ENCODE assay signal across 10 cellular contexts in genomic region chr2:113910110-113910717, GRCh38. TPM values are rescaled to one million over a fixed set of nuclear protein-coding genes. Genes with fewer than 3 reads are reported as not detected.
DNase-seq lines count a peak whose midpoint lies in the region; ATAC-seq, FAIRE-seq and TF ChIP-seq lines count a peak whose summit lies in the region.
"Had no signal": no experiment of that assay in that cellular context is flagged by ENCODE, and none has a peak within 500 bp of the region (broad histone marks: within the 10 kb centered on the region; RNA-seq: fewer than 3 reads in every experiment).

No MANE protein-coding gene starts in this region.

- H3K9ac ChIP-seq in astrocyte (ENCODE audit: low read length) = no peak overlapping the region

- no peaks in the 10 kb centered on the region for H3K27me3 ChIP-seq in astrocyte (ENCODE audit: insufficient read depth, low read length)

- FAIRE-seq in astrocyte (lab: Jason Lieb, UNC) = no peak
- FAIRE-seq: endothelial cell of umbilical vein had no signal

- H4K20me1 ChIP-seq in astrocyte (ENCODE audit: insufficient read depth, low read length) = peaks cover 98% of the 10 kb centered on the region

- no peaks in the 10 kb centered on the region for H3K4me1 ChIP-seq in astrocyte (ENCODE audit: insufficient read depth, low read length)

- peak overlapping the region; percentile 1 for H3K27ac Mint-ChIP-seq in astrocyte (ENCODE audit: unreplicated experiment)

- peak; percentile 38 for ATAC-seq in GM18498 (IDR thresholded peaks at IDR 0.05; ENCODE audit: unreplicated experiment)
- no peak for ATAC-seq in HG03025 (IDR thresholded peaks at IDR 0.05; ENCODE audit: low FRiP score, unreplicated experiment)
- ATAC-seq in HG03280 (IDR thresholded peaks at IDR 0.05; ENCODE audit: unreplicated experiment) = no peak

- no peak overlapping the region for H3K4me3 ChIP-seq in astrocyte (ENCODE audit: insufficient read depth, low read depth, low read length)

- no peak overlapping the region for H2AFZ ChIP-seq in astrocyte (ENCODE audit: low read depth, low read length)

- peak; percentile 16 for DNase-seq in RKO (ENCODE audit: low spot score)
- peak; percentile 31 for DNase-seq in astrocyte (ENCODE audit: low read depth)
- DNase-seq in stimulated activated CD4-positive, alpha-beta T cell treated with anti-CD3 and anti-CD28 coated beads, Interleukin-1b, Interleukin-23, amount 100 ng/mL, for 1 hour (ENCODE audit: low read depth in 2 of 2) = peak; percentile 21 to 29
- DNase-seq in occipital lobe (lab: John Stamatoyannopoulos, UW) = no peak
- DNase-seq in SW 1271 (lab: John Stamatoyannopoulos, UW) = no peak
- DNase-seq: SIG-M5 had no signal

- no peak overlapping the region for H3K4me3 Mint-ChIP-seq in astrocyte (ENCODE audit: unreplicated experiment)

- H3K9me3 Mint-ChIP-seq in astrocyte (ENCODE audit: unreplicated experiment) = no peaks in the 10 kb centered on the region

- H3K9me3 ChIP-seq in astrocyte (ENCODE audit: insufficient read depth, low read depth, low read length) = no peaks in the 10 kb centered on the region

- no peaks in the 10 kb centered on the region for H3K27me3 Mint-ChIP-seq in astrocyte (ENCODE audit: low read depth, unreplicated experiment)

- H3K79me2 ChIP-seq in astrocyte (ENCODE audit: insufficient read depth, low read length) = peaks cover 100% of the 10 kb centered on the region

- peaks cover 11% of the 10 kb centered on the region for H3K36me3 ChIP-seq in astrocyte (ENCODE audit: insufficient read depth, low read length)

- H3K27ac ChIP-seq in astrocyte (ENCODE audit: low read depth, low read length) = no peak overlapping the region

- no peak for TF ChIP-seq CTCF in astrocyte (IDR thresholded peaks at IDR 0.05; ENCODE audit: insufficient read depth, low read depth, low read length)

- H3K36me3 Mint-ChIP-seq in astrocyte (ENCODE audit: low read depth, unreplicated experiment) = peaks cover 4% of the 10 kb centered on the region

- H3K4me2 ChIP-seq in astrocyte (ENCODE audit: low read length) = no peak overlapping the region

- H3K4me1 Mint-ChIP-seq in astrocyte (ENCODE audit: low read depth, unreplicated experiment) = peaks cover 22% of the 10 kb centered on the region

RNA-seq across cellular contexts. Expression of gene ACTR3, which starts 20.3 kb away (rescaled TPM):
- total RNA-seq in astrocyte (488 and 495 TPM in 2 replicates), occipital lobe (155 TPM)

Comparison
In these comparisons a context has a peak if more than half of its experiments do, and no peak if none do; other contexts are left out.
1. DNase-seq: peak in RKO (single experiment), astrocyte (single experiment) and stimulated activated CD4-positive, alpha-beta T cell treated with anti-CD3 and anti-CD28 coated beads, Interleukin-1b, Interleukin-23, amount 100 ng/mL, for 1 hour (2 of 2); none in occipital lobe (single experiment) and SW 1271 (0 of 2).